ENCODE assay signal across 7 cellular contexts in the genomic region with DNA sequence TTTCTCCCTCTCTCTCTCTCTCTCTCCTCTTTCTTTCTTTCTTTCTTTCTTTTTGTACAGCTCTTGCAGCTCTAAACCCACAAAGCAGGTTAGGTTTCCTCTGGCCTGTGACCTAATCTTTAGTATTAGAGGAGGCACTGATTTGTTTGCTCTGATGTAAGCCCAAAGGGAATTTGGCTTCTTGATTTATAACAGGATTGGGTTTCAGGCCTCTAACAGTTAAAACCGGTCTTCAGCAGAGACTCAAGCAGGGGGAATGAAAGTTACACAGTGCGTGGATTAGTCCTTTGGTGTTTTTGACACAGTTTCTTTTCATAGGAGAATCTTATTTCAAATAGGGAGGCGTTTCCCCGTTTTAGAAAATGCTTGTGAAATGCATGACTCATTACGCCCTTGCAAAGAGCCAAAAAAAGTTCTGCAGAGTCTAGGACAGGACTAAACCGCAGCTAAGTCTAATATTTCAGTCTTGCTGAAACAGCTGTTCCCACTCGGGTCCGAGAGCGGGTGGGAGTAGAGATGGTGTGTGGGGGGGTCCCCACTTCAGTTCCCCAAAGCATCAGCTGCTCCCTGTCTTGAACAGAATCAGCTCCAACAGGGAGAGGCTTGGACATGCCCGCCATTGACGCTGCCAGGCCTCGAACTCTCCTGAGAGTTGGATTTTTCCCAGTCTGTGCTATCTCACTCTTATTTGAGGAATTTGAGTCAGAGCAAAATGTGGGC.
A peak's percentile ranks its signal among the peaks of the same experiment; 100 is the strongest.
DNase-seq lines count a peak whose midpoint lies in the region; ATAC-seq lines count a peak whose summit lies in the region.

No MANE protein-coding gene starts in this region.

- ATAC-seq in GM21723 (IDR thresholded peaks at IDR 0.05; ENCODE audit: unreplicated experiment) (peak; percentile 56), GM19324 (IDR thresholded peaks at IDR 0.05; ENCODE audit: low FRiP score, unreplicated experiment) (no peak), HG02973 (IDR thresholded peaks at IDR 0.05; ENCODE audit: unreplicated experiment) (no peak)

- H3K4me1 ChIP-seq in mucosa of rectum (ENCODE audit: control insufficient read depth in 2 of 2, insufficient read depth in 2 of 2, low read length in 2 of 2): peaks cover 26% of the 10 kb centered on the region in 2 donors

- no peaks in the 10 kb centered on the region for H3K9me3 ChIP-seq in mucosa of rectum (ENCODE audit: control insufficient read depth in 2 of 2, low read length in 2 of 2)

- H3K27ac ChIP-seq in cingulate gyrus (ENCODE audit: low read depth, low read length) (peak overlapping the region; percentile 66), mucosa of rectum (ENCODE audit: low read depth in 2 of 2, low read length in 2 of 2) (peak overlapping the region; percentile 59 to 71)

- H3K36me3 ChIP-seq in mucosa of rectum (ENCODE audit: control insufficient read depth in 2 of 2, insufficient read depth in 2 of 2, low read length in 2 of 2): no peaks in the 10 kb centered on the region

- H3K9ac ChIP-seq in mucosa of rectum (ENCODE audit: low read depth in 1 of 2, low read length in 2 of 2): no peak overlapping the region

- no peak overlapping the region for H3K4me3 ChIP-seq in mucosa of rectum (ENCODE audit: low read length in 2 of 2)

- DNase-seq in NCI-H69 (lab: John Stamatoyannopoulos, UW): peak; percentile 32
- DNase-seq in NCI-H1105 treated with DMSO at 0.1 percent for 48 hours (lab: John Stamatoyannopoulos, UW): no peak

- H3K27me3 ChIP-seq in mucosa of rectum (ENCODE audit: control insufficient read depth in 2 of 2, insufficient read depth in 2 of 2, low read length in 2 of 2): no peaks in the 10 kb centered on the region
